1 cellular context compared by ENCODE assay signal in the genomic region with DNA sequence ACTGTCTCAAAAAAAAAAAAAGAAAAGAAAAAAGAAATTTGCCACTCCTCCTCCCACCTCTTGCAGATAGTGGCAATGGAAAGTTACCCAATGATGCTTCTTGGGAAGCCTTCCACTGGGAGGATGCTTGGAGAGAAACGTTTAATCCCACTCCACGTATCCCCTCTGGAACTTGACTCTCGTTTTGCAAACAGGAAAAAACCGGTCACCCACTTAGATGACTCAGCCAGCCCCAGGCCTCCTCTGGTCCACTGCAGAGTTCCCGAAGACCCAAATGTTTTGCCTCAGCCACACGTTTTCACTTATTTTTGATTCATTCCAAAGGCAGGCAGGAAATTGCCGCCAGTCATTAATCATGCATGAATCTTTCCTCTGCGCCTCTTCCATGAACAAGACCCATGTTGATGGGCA.
TF ChIP-seq lines count a peak whose summit lies in the region.

No MANE protein-coding gene starts in this region.

TF ChIP-seq in HEK293, 187 proteins besides CTCF, POLR2A, EP300 and RAD21 (continued from another document):
- TF ChIP-seq ZNF843 (tag by site-specific recombination; IDR thresholded peaks at IDR 0.05): no peak
- TF ChIP-seq ZNF394 (tag by site-specific recombination; IDR thresholded peaks at IDR 0.05; ENCODE audit: borderline replicate concordance): no peak
- TF ChIP-seq ZNF138 (tag by site-specific recombination; IDR thresholded peaks at IDR 0.05; ENCODE audit: borderline replicate concordance): no peak
